In genomic region chr5:115977096-115977495, GRCh38 we compare ENCODE assay signal across 1 cellular context.
A peak's percentile ranks its signal among the peaks of the same experiment; 100 is the strongest.
TF ChIP-seq lines count a peak whose summit lies in the region.

No MANE protein-coding gene starts in this region.

TF ChIP-seq in GM12878, 131 proteins besides CTCF, POLR2A, EP300 and RAD21 (continued from another document):
- TF ChIP-seq ZNF592 (IDR thresholded peaks at IDR 0.05) (no peak), WRNIP1 (IDR thresholded peaks at IDR 0.05; ENCODE audit: borderline replicate concordance, low read depth, low read length) (no peak), ZBTB40 (IDR thresholded peaks at IDR 0.05; ENCODE audit: borderline replicate concordance) (no peak), CBX5 (IDR thresholded peaks at IDR 0.05; ENCODE audit: low read depth) (peak; percentile 31; the same call in 1 of the 2 replicates), NFXL1 (IDR thresholded peaks at IDR 0.05; ENCODE audit: borderline replicate concordance) (no peak), CBX3 (IDR thresholded peaks at IDR 0.05; ENCODE audit: borderline replicate concordance, low read depth) (no peak)
